ENCODE assay signal across 10 cellular contexts in genomic region chr1:150576367-150576711, GRCh38. TPM values are rescaled to one million over a fixed set of nuclear protein-coding genes. Genes with fewer than 3 reads are reported as not detected.
A peak's percentile ranks its signal among the peaks of the same experiment; 100 is the strongest.
DNase-seq lines count a peak whose midpoint lies in the region; ATAC-seq and TF ChIP-seq lines count a peak whose summit lies in the region.
"Had no signal": no experiment of that assay in that cellular context is flagged by ENCODE, and none has a peak within 500 bp of the region (broad histone marks: within the 10 kb centered on the region; RNA-seq: fewer than 3 reads in every experiment).

No MANE protein-coding gene starts in this region.

- H3K9me3 ChIP-seq in suprapubic skin = no peaks in the 10 kb centered on the region

- peaks cover 57% of the 10 kb centered on the region for H3K36me3 ChIP-seq in suprapubic skin

- H3K27ac Mint-ChIP-seq in activated CD4-positive, alpha-beta T cell treated with anti-CD3 and anti-CD28 coated beads, Interleukin-2, amount 10 ng/mL, durations not matched to agents 24 days and 14 days = peak overlapping the region; percentile 94
- peak overlapping the region; percentile 95 for H3K27ac Mint-ChIP-seq in activated naive CD8-positive, alpha-beta T cell treated with anti-CD3 and anti-CD28 coated beads, Interleukin-2, amount 10 ng/mL, durations not matched to agents 7 days and 5 days

- no peak for TF ChIP-seq CTCF in suprapubic skin (IDR thresholded peaks at IDR 0.05)

- POLR2A ChIA-PET in activated naive CD8-positive, alpha-beta T cell treated with anti-CD3 and anti-CD28 coated beads, Interleukin-2, amount 10 ng/mL, durations not matched to agents 7 days and 5 days (lab: Charles Lee) = interaction anchor here (1.2 to 13.3 kb wide), 5 partner anchors 11 to 688 kb away, joined by 4 to 1003 read pairs (median 10); partner anchors contain the start of gene ENSA

- H3K4me3 ChIP-seq in suprapubic skin = peak overlapping the region; percentile 98

- TF ChIP-seq POLR2A in suprapubic skin (IDR thresholded peaks at IDR 0.05) = no peak

- H3K27ac ChIP-seq in layer of hippocampus (ENCODE audit: low read depth, low read length) (peak overlapping the region; percentile 98), suprapubic skin (peak overlapping the region; percentile 100)

- no peaks in the 10 kb centered on the region for H3K9me3 Mint-ChIP-seq in activated CD4-positive, alpha-beta T cell treated with anti-CD3 and anti-CD28 coated beads, Interleukin-2, amount 10 ng/mL, durations not matched to agents 24 days and 14 days
- H3K9me3 Mint-ChIP-seq in activated naive CD8-positive, alpha-beta T cell treated with anti-CD3 and anti-CD28 coated beads, Interleukin-2, amount 10 ng/mL, durations not matched to agents 7 days and 5 days = no peaks in the 10 kb centered on the region

- intact Hi-C loops in activated CD4-positive, alpha-beta T cell treated with anti-CD3 and anti-CD28 coated beads, Interleukin-2, amount 10 ng/mL, durations not matched to agents 24 days and 14 days (cut with micrococcal nuclease) = loop anchor here (5.0 kb wide), 1 partner anchor 121 kb away; the partner anchor contains the start of gene GOLPH3L

- TF ChIP-seq EP300 in suprapubic skin (IDR thresholded peaks at IDR 0.05) = no peak

- peak overlapping the region; percentile 94 for H3K4me3 Mint-ChIP-seq in activated CD4-positive, alpha-beta T cell treated with anti-CD3 and anti-CD28 coated beads, Interleukin-2, amount 10 ng/mL, durations not matched to agents 24 days and 14 days
- H3K4me3 Mint-ChIP-seq in activated naive CD8-positive, alpha-beta T cell treated with anti-CD3 and anti-CD28 coated beads, Interleukin-2, amount 10 ng/mL, durations not matched to agents 7 days and 5 days = peak overlapping the region; percentile 92

- H3K4me1 ChIP-seq in suprapubic skin = peaks cover 56% of the 10 kb centered on the region

- 3% methylated on average over 4 of the region's 4 CpGs for WGBS in suprapubic skin

- H3K36me3 Mint-ChIP-seq in activated CD4-positive, alpha-beta T cell treated with anti-CD3 and anti-CD28 coated beads, Interleukin-2, amount 10 ng/mL, durations not matched to agents 24 days and 14 days (ENCODE audit: low read depth) = peaks cover 76% of the 10 kb centered on the region
- H3K36me3 Mint-ChIP-seq in activated naive CD8-positive, alpha-beta T cell treated with anti-CD3 and anti-CD28 coated beads, Interleukin-2, amount 10 ng/mL, durations not matched to agents 7 days and 5 days = peaks cover 67% of the 10 kb centered on the region

- H3K4me1 Mint-ChIP-seq in activated CD4-positive, alpha-beta T cell treated with anti-CD3 and anti-CD28 coated beads, Interleukin-2, amount 10 ng/mL, durations not matched to agents 24 days and 14 days = peaks cover 36% of the 10 kb centered on the region
- peaks cover 42% of the 10 kb centered on the region for H3K4me1 Mint-ChIP-seq in activated naive CD8-positive, alpha-beta T cell treated with anti-CD3 and anti-CD28 coated beads, Interleukin-2, amount 10 ng/mL, durations not matched to agents 7 days and 5 days

- H3K27me3 Mint-ChIP-seq in activated CD4-positive, alpha-beta T cell treated with anti-CD3 and anti-CD28 coated beads, Interleukin-2, amount 10 ng/mL, durations not matched to agents 24 days and 14 days = no peaks in the 10 kb centered on the region
- no peaks in the 10 kb centered on the region for H3K27me3 Mint-ChIP-seq in activated naive CD8-positive, alpha-beta T cell treated with anti-CD3 and anti-CD28 coated beads, Interleukin-2, amount 10 ng/mL, durations not matched to agents 7 days and 5 days

- no peak for DNase-seq in activated CD4-positive, alpha-beta T cell treated with anti-CD3 and anti-CD28 coated beads, Interleukin-2, amount 10 ng/mL, durations not matched to agents 24 days and 14 days
- DNase-seq in activated CD4-positive, alpha-beta T cell treated with anti-CD3 and anti-CD28 coated beads for 48 hours = no peak
- DNase-seq in activated naive CD8-positive, alpha-beta T cell treated with anti-CD3 and anti-CD28 coated beads, Interleukin-2, amount 10 ng/mL, durations not matched to agents 7 days and 5 days = no peak
- DNase-seq in suprapubic skin (ENCODE audit: low spot score in 2 of 2) (no peak), left lobe of liver (ENCODE audit: low spot score) (no peak), amniotic stem cell (lab: John Stamatoyannopoulos, UW) (no peak)
- DNase-seq: activated CD4-positive, alpha-beta T cell treated with anti-CD3 and anti-CD28 coated beads, Interleukin-2, amount 50 U/mL, for 1 hour; retina had no signal

- ATAC-seq in activated naive CD8-positive, alpha-beta T cell treated with anti-CD3 and anti-CD28 coated beads, Interleukin-2, amount 10 ng/mL, durations not matched to agents 7 days and 5 days (ENCODE audit: low read depth) = no peak
- ATAC-seq in left lobe of liver (no peak), GM18867 (IDR thresholded peaks at IDR 0.05; ENCODE audit: unreplicated experiment) (no peak)

- H3K27me3 ChIP-seq in layer of hippocampus (ENCODE audit: control insufficient read depth, insufficient read depth, low read length) (no peaks in the 10 kb centered on the region), suprapubic skin (no peaks in the 10 kb centered on the region)

RNA-seq across cellular contexts. Expression of gene MCL1, which starts 3.1 kb away (rescaled TPM):
- total RNA-seq in activated CD4-positive, alpha-beta T cell treated with anti-CD3 and anti-CD28 coated beads, Interleukin-2, amount 10 ng/mL, durations not matched to agents 24 days and 14 days = 278 and 280 TPM in 2 replicates
- 100 to 1,000 TPM; 302 to 303 TPM for total RNA-seq in activated naive CD8-positive, alpha-beta T cell treated with anti-CD3 and anti-CD28 coated beads, Interleukin-2, amount 10 ng/mL, durations not matched to agents 7 days and 5 days
- total RNA-seq in suprapubic skin (100 to 1,000 TPM; 211 to 307 (median 270) TPM), left lobe of liver (103 TPM)

RNA-seq across cellular contexts. Expression of gene ADAMTSL4, which starts 27.1 kb away (rescaled TPM):
- 1.3 and 1.8 TPM in 2 replicates for total RNA-seq in activated CD4-positive, alpha-beta T cell treated with anti-CD3 and anti-CD28 coated beads, Interleukin-2, amount 10 ng/mL, durations not matched to agents 24 days and 14 days
- under 1 TPM; 0.11 to 0.30 TPM for total RNA-seq in activated naive CD8-positive, alpha-beta T cell treated with anti-CD3 and anti-CD28 coated beads, Interleukin-2, amount 10 ng/mL, durations not matched to agents 7 days and 5 days
- total RNA-seq in suprapubic skin (10 to 100 TPM in 3 of 4 donors, 1 to 10 TPM in 1; 7.2 to 22.7 (median 18.0) TPM), left lobe of liver (38.5 TPM)

RNA-seq across cellular contexts. Expression of gene ENSA, which starts 53.1 kb away (rescaled TPM):
- 244 and 248 TPM in 2 replicates for total RNA-seq in activated CD4-positive, alpha-beta T cell treated with anti-CD3 and anti-CD28 coated beads, Interleukin-2, amount 10 ng/mL, durations not matched to agents 24 days and 14 days
- 100 to 1,000 TPM; 161 to 172 TPM for total RNA-seq in activated naive CD8-positive, alpha-beta T cell treated with anti-CD3 and anti-CD28 coated beads, Interleukin-2, amount 10 ng/mL, durations not matched to agents 7 days and 5 days
- total RNA-seq in suprapubic skin = 100 to 1,000 TPM; 266 to 384 (median 291) TPM
- total RNA-seq in left lobe of liver = 63.4 TPM
